Comparison of ENCODE assay signal across 27 cellular contexts in genomic region chr1:89936694-89937093, GRCh38.
"Had no signal": no experiment of that assay in that cellular context is flagged by ENCODE, and none has a peak within 500 bp of the region (broad histone marks: within the 10 kb centered on the region; RNA-seq: fewer than 3 reads in every experiment).

No MANE protein-coding gene starts in this region.

- H3K4me2 ChIP-seq: neural progenitor cell had no signal

- H3K9me3 ChIP-seq: esophagus squamous epithelium, prostate gland, right atrium auricular region, stomach, tibial artery, upper lobe of left lung had no signal

- H3K79me2 ChIP-seq: parathyroid adenoma had no signal

- H2AFZ ChIP-seq: neural progenitor cell, parathyroid adenoma had no signal

- FAIRE-seq: endometrium, keratinocyte, urothelium cell line had no signal

- DNase-seq: dermis blood vessel endothelial cell; effector memory CD8-positive, alpha-beta T cell; erythroblast; esophagus squamous epithelium; foreskin melanocyte; hypothalamus; mesendoderm; midbrain; naive thymus-derived CD4-positive, alpha-beta T cell; stimulated activated CD4-positive, alpha-beta T cell treated with anti-CD3 and anti-CD28 coated beads, Interleukin-2, amount 100 ng/mL, for 24 hours; stimulated activated CD4-positive, alpha-beta T cell treated with anti-CD3 and anti-CD28 coated beads, Interleukin-4, amount 100 ng/mL, for 24 hours; stimulated activated naive CD4-positive, alpha-beta T cell treated with Interleukin-2 at 50 U/mL for 16 hours; stomach; tibial artery; upper lobe of left lung had no signal

- H3K4me3 ChIP-seq: coronary artery, esophagus squamous epithelium, lung, neural progenitor cell, prostate gland, right atrium auricular region, stomach, tibial artery, upper lobe of left lung had no signal

- ATAC-seq: effector memory CD8-positive, alpha-beta T cell; left lobe of liver; naive thymus-derived CD4-positive, alpha-beta T cell; sciatic nerve; stimulated activated effector memory CD8-positive, alpha-beta T cell treated with anti-CD3 and anti-CD28 coated beads, Interleukin-12 subunit alpha, Interleukin-12 subunit beta, amount 100 ng/mL, for 72 hours had no signal

- H3K27ac ChIP-seq: coronary artery, esophagus squamous epithelium, neural progenitor cell, parathyroid adenoma, prostate gland, right atrium auricular region, stomach, tibial artery, upper lobe of left lung had no signal

- H3K27me3 ChIP-seq: esophagus squamous epithelium, neural progenitor cell, right atrium auricular region, stomach, tibial artery, upper lobe of left lung had no signal

- H3K4me1 ChIP-seq: parathyroid adenoma, prostate gland, tibial artery, upper lobe of left lung had no signal

- H3K36me3 ChIP-seq: neural progenitor cell, prostate gland had no signal

- H3K9ac ChIP-seq: neural progenitor cell, parathyroid adenoma had no signal
